In the genomic region with DNA sequence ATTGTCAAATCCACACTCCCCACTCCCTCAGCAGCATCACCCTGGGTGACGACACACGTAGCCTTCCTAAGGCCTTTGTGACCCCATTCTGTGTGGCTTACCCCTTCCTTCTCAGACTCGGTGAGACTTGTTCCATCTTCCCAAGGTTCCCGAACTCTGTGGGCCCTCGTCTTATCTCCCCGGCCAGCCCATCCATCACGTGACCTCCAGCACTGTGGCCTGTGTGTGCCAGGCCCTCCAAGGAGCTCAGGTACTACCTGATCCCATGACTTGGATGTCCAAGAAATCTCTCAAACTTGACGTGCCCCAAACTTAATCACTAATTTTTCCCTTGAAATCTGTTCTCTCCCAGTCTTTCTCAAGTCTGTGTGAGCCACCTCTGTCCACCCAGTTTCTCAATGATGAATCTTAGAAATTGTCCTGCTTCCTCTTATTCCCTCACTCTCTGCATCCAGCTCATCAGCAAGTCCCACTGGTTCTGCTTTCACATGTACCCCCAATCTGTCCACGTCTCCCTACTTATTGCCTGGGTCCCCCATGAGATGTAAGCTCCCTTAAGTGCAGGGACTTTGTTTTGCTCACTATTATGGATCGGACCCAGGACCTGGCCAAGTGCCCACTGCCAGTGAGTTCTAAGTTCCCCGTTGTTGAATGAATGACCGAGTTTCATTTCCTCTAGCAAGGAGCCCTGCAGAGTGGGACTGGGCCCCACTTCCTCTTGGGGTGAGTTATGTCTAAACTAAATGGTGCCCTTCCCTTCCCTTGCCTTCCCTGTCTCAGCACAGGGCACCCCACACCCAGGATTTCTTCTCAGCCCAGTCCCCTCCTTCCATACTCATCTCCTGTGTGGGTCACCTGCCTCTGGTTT, we compare ENCODE assay signal across 9 cellular contexts.
DNase-seq lines count a peak whose midpoint lies in the region; ATAC-seq and TF ChIP-seq lines count a peak whose summit lies in the region.
"Had no signal": no experiment of that assay in that cellular context is flagged by ENCODE, and none has a peak within 500 bp of the region (broad histone marks: within the 10 kb centered on the region; RNA-seq: fewer than 3 reads in every experiment).

No MANE protein-coding gene starts in this region.

- no peak overlapping the region for H3K23ac ChIP-seq in mesendoderm (ENCODE audit: low read length)

- no peak for TF ChIP-seq CTCF in neural progenitor cell (IDR thresholded peaks at IDR 0.05)

- H3K4me1 ChIP-seq in neural progenitor cell (no peaks in the 10 kb centered on the region), mesendoderm (ENCODE audit: control insufficient read depth, low read depth, low read length) (no peaks in the 10 kb centered on the region)

- no peaks in the 10 kb centered on the region for H3K79me1 ChIP-seq in mesendoderm (ENCODE audit: low read length)

- no peak overlapping the region for H2BK5ac ChIP-seq in mesendoderm (ENCODE audit: low read length)

- H3K79me2 ChIP-seq in neural progenitor cell (ENCODE audit: low read depth) (no peaks in the 10 kb centered on the region), mesendoderm (ENCODE audit: control insufficient read depth, insufficient read depth, low read length) (no peaks in the 10 kb centered on the region)

- no peak overlapping the region for H3K56ac ChIP-seq in mesendoderm (ENCODE audit: low read length)

- H3K4me2 ChIP-seq in neural progenitor cell, result no peak overlapping the region
- H3K4me2 ChIP-seq in mesendoderm (ENCODE audit: low read length), result no peak overlapping the region

- WGBS in mesendoderm (ENCODE audit: extremely low coverage, insufficient coverage, low lambda C conversion rate), result no CpG with 5 or more reads among the region's 12 CpGs

- H3K27ac ChIP-seq in neural progenitor cell (no peak overlapping the region), mesendoderm (ENCODE audit: low read depth, low read length) (no peak overlapping the region)

- H3K9me3 Mint-ChIP-seq in neural progenitor cell, result peaks cover 8% of the 10 kb centered on the region
- H3K9me3 Mint-ChIP-seq in activated naive CD4-positive, alpha-beta T cell treated with anti-CD3 and anti-CD28 coated beads for 36 hours, result no peaks in the 10 kb centered on the region
- H3K9me3 Mint-ChIP-seq: stimulated activated naive CD8-positive, alpha-beta T cell treated with anti-CD3 and anti-CD28 coated beads, Interleukin-15, Interleukin-2, amounts not matched to agents 100 ng/mL and 50 ng/mL, for 24 hours had no signal

- peak overlapping the region; percentile 40 for H3K27ac Mint-ChIP-seq in neural progenitor cell
- H3K27ac Mint-ChIP-seq in activated naive CD4-positive, alpha-beta T cell treated with anti-CD3 and anti-CD28 coated beads for 36 hours, result no peak overlapping the region
- H3K27ac Mint-ChIP-seq: stimulated activated naive CD8-positive, alpha-beta T cell treated with anti-CD3 and anti-CD28 coated beads, Interleukin-15, Interleukin-2, amounts not matched to agents 100 ng/mL and 50 ng/mL, for 24 hours had no signal

- H3K4ac ChIP-seq in mesendoderm (ENCODE audit: low read depth, low read length), result no peak overlapping the region

- H2BK120ac ChIP-seq in mesendoderm (ENCODE audit: low read depth, low read length), result no peak overlapping the region

- no peaks in the 10 kb centered on the region for H3F3A ChIP-seq in neural progenitor cell (ENCODE audit: low read depth)

- no peak overlapping the region for H3K18ac ChIP-seq in mesendoderm (ENCODE audit: low read length)

- H3K36me3 ChIP-seq in neural progenitor cell, result no peaks in the 10 kb centered on the region
- no peaks in the 10 kb centered on the region for H3K36me3 ChIP-seq in mesendoderm (ENCODE audit: control insufficient read depth, insufficient read depth, low read length)

- H4K20me1 ChIP-seq in neural progenitor cell (ENCODE audit: low read depth), result no peaks in the 10 kb centered on the region

- no peaks in the 10 kb centered on the region for H3K27me3 Mint-ChIP-seq in neural progenitor cell (ENCODE audit: insufficient read depth, low read depth)
- no peaks in the 10 kb centered on the region for H3K27me3 Mint-ChIP-seq in activated naive CD4-positive, alpha-beta T cell treated with anti-CD3 and anti-CD28 coated beads for 36 hours (ENCODE audit: low read depth)
- H3K27me3 Mint-ChIP-seq: stimulated activated naive CD8-positive, alpha-beta T cell treated with anti-CD3 and anti-CD28 coated beads, Interleukin-15, Interleukin-2, amounts not matched to agents 100 ng/mL and 50 ng/mL, for 24 hours had no signal

- H3K4me3 Mint-ChIP-seq in neural progenitor cell, result no peak overlapping the region
- no peak overlapping the region for H3K4me3 Mint-ChIP-seq in activated naive CD4-positive, alpha-beta T cell treated with anti-CD3 and anti-CD28 coated beads for 36 hours
- H3K4me3 Mint-ChIP-seq: stimulated activated naive CD8-positive, alpha-beta T cell treated with anti-CD3 and anti-CD28 coated beads, Interleukin-15, Interleukin-2, amounts not matched to agents 100 ng/mL and 50 ng/mL, for 24 hours had no signal

- CTCF ChIA-PET in activated naive CD4-positive, alpha-beta T cell treated with anti-CD3 and anti-CD28 coated beads for 36 hours (lab: Charles Lee), result no interaction called here

- intact Hi-C loops in activated naive CD4-positive, alpha-beta T cell treated with anti-CD3 and anti-CD28 coated beads for 36 hours (cut with micrococcal nuclease), result no loop called here

- DNase-seq in SIG-M5 treated with dmso at 0.1 percent for 504 hours (lab: John Stamatoyannopoulos, UW; ENCODE audit: unreplicated experiment) (peak; percentile 88), neural progenitor cell (ENCODE audit: low spot score) (no peak), DMS 273 treated with DMSO at 0.1 percent for 48 hours (lab: John Stamatoyannopoulos, UW) (no peak), mesendoderm (no peak)
- no peak for DNase-seq in activated naive CD4-positive, alpha-beta T cell treated with anti-CD3 and anti-CD28 coated beads for 36 hours

- no peak overlapping the region for H2AFZ ChIP-seq in neural progenitor cell (replicated peaks)

- ATAC-seq in GM19372 (IDR thresholded peaks at IDR 0.05; ENCODE audit: low read depth, unreplicated experiment) (peak; percentile 75), HG03066 (IDR thresholded peaks at IDR 0.05; ENCODE audit: low read depth, unreplicated experiment) (peak; percentile 85), GM18520 (IDR thresholded peaks at IDR 0.05; ENCODE audit: unreplicated experiment) (no peak)

- no peaks in the 10 kb centered on the region for H3K4me1 Mint-ChIP-seq in neural progenitor cell
- no peaks in the 10 kb centered on the region for H3K4me1 Mint-ChIP-seq in activated naive CD4-positive, alpha-beta T cell treated with anti-CD3 and anti-CD28 coated beads for 36 hours (ENCODE audit: low read depth)

- H3K9me3 ChIP-seq in neural progenitor cell (ENCODE audit: low read depth), result no peaks in the 10 kb centered on the region

- no peaks in the 10 kb centered on the region for H3K36me3 Mint-ChIP-seq in neural progenitor cell
- H3K36me3 Mint-ChIP-seq in activated naive CD4-positive, alpha-beta T cell treated with anti-CD3 and anti-CD28 coated beads for 36 hours (ENCODE audit: low read depth), result no peaks in the 10 kb centered on the region

- no peak overlapping the region for H2AK5ac ChIP-seq in mesendoderm (ENCODE audit: low read length)

- no peak overlapping the region for H4K8ac ChIP-seq in mesendoderm (ENCODE audit: low read depth, low read length)

- H3K9ac ChIP-seq in neural progenitor cell, result no peak overlapping the region
- no peak overlapping the region for H3K9ac ChIP-seq in mesendoderm (ENCODE audit: low read length)

- no peak overlapping the region for H3K4me3 ChIP-seq in neural progenitor cell
- no peak overlapping the region for H3K4me3 ChIP-seq in mesendoderm (ENCODE audit: low read length)

- no peak overlapping the region for H4K5ac ChIP-seq in mesendoderm (ENCODE audit: low read length)

- H3K27me3 ChIP-seq in neural progenitor cell (no peaks in the 10 kb centered on the region), mesendoderm (ENCODE audit: insufficient read depth, low read length, poor library complexity) (no peaks in the 10 kb centered on the region)

- no peak overlapping the region for H2BK15ac ChIP-seq in mesendoderm (replicated peaks; ENCODE audit: low read depth)
